ENCODE assay signal across 19 cellular contexts in genomic region chr3:111929484-111929883, GRCh38. TPM values are rescaled to one million over a fixed set of nuclear protein-coding genes. Genes with fewer than 3 reads are reported as not detected.
A peak's percentile ranks its signal among the peaks of the same experiment; 100 is the strongest.
DNase-seq lines count a peak whose midpoint lies in the region; ATAC-seq and TF ChIP-seq lines count a peak whose summit lies in the region.
"Had no signal": no experiment of that assay in that cellular context is flagged by ENCODE, and none has a peak within 500 bp of the region (broad histone marks: within the 10 kb centered on the region; RNA-seq: fewer than 3 reads in every experiment).

No MANE protein-coding gene starts in this region.

- no peak for ATAC-seq in T-helper 17 cell
- ATAC-seq in left lobe of liver, result no peak
- ATAC-seq in GM21717 (IDR thresholded peaks at IDR 0.05; ENCODE audit: unreplicated experiment), result no peak
- ATAC-seq: GM12878 had no signal

- H3K36me3 Mint-ChIP-seq in T-helper 17 cell (ENCODE audit: low read depth), result peaks cover 2% of the 10 kb centered on the region
- peaks cover 9% of the 10 kb centered on the region for H3K36me3 Mint-ChIP-seq in progenitor cell of endocrine pancreas (ENCODE audit: insufficient read depth)

- no peak for TF ChIP-seq CTCF in progenitor cell of endocrine pancreas (IDR thresholded peaks at IDR 0.05; ENCODE audit: unreplicated experiment)

- H3K4me1 Mint-ChIP-seq in T-helper 17 cell (no peaks in the 10 kb centered on the region), progenitor cell of endocrine pancreas (ENCODE audit: low read depth) (peaks cover 6% of the 10 kb centered on the region)
- H3K4me1 Mint-ChIP-seq: CD4-positive, CD25-positive, alpha-beta regulatory T cell; CD8-positive, alpha-beta memory T cell had no signal

- peak overlapping the region; percentile 54 for H3K27ac Mint-ChIP-seq in T-helper 17 cell
- H3K27ac Mint-ChIP-seq in progenitor cell of endocrine pancreas, result peak overlapping the region; percentile 11
- H3K27ac Mint-ChIP-seq: CD4-positive, CD25-positive, alpha-beta regulatory T cell; CD8-positive, alpha-beta memory T cell had no signal

- peak; percentile 79 for DNase-seq in NCI-H1105 treated with DMSO at 0.1 percent for 48 hours (lab: John Stamatoyannopoulos, UW)
- DNase-seq in T-helper 17 cell, result no peak
- no peak for DNase-seq in progenitor cell of endocrine pancreas (ENCODE audit: low spot score, unreplicated experiment)
- no peak for DNase-seq in activated naive CD4-positive, alpha-beta T cell (lab: John Stamatoyannopoulos, UW)
- DNase-seq in left lobe of liver (ENCODE audit: low spot score), result no peak
- DNase-seq: ACHN; BE2C; C1 segment of cervical spinal cord; CD4-positive, CD25-positive, alpha-beta regulatory T cell; CD8-positive, alpha-beta memory T cell; COR-L47; DMS 273 treated with DMSO at 0.1 percent for 48 hours; DMS53; DND-41; EL; IMR-90 had no signal

- H3K9me3 Mint-ChIP-seq in progenitor cell of endocrine pancreas (ENCODE audit: low read depth), result no peaks in the 10 kb centered on the region
- H3K9me3 Mint-ChIP-seq: CD8-positive, alpha-beta memory T cell had no signal

- H3K4me3 Mint-ChIP-seq in T-helper 17 cell (no peak overlapping the region), progenitor cell of endocrine pancreas (ENCODE audit: low read depth) (no peak overlapping the region)
- H3K4me3 Mint-ChIP-seq: CD4-positive, CD25-positive, alpha-beta regulatory T cell; CD8-positive, alpha-beta memory T cell had no signal

- H3K27me3 Mint-ChIP-seq in T-helper 17 cell (no peaks in the 10 kb centered on the region), progenitor cell of endocrine pancreas (no peaks in the 10 kb centered on the region)
- H3K27me3 Mint-ChIP-seq: CD4-positive, CD25-positive, alpha-beta regulatory T cell had no signal

- no peaks in the 10 kb centered on the region for H3K9me3 ChIP-seq in T-helper 17 cell (ENCODE audit: control insufficient read depth, low read length, poor library complexity, severe bottlenecking)
- H3K9me3 ChIP-seq: BE2C, HAP-1 had no signal

RNA-seq across cellular contexts. Expression of gene ABHD10, which starts 49.3 kb away (rescaled TPM):
- total RNA-seq in T-helper 17 cell (10 to 100 TPM; 18.2 to 18.7 TPM), progenitor cell of endocrine pancreas (29.2 and 31.9 TPM in 2 replicates), left lobe of liver (26.6 TPM)
